In genomic region chr1:37691497-37692077, GRCh38 we compare ENCODE assay signal across 8 cellular contexts. TPM values are rescaled to one million over a fixed set of nuclear protein-coding genes. Genes with fewer than 3 reads are reported as not detected.
DNase-seq lines count a peak whose midpoint lies in the region; ATAC-seq and TF ChIP-seq lines count a peak whose summit lies in the region.

No MANE protein-coding gene starts in this region.

- peak overlapping the region; percentile 96 for H3K4me3 Mint-ChIP-seq in activated naive CD8-positive, alpha-beta T cell treated with anti-CD3 and anti-CD28 coated beads for 36 hours

- ATAC-seq in DND-41 (ENCODE audit: insufficient read depth, low read depth) = peak; percentile 8

- intact Hi-C loops in left ventricle myocardium inferior (cut with micrococcal nuclease) = no loop called here

- H3K27me3 Mint-ChIP-seq in activated naive CD8-positive, alpha-beta T cell treated with anti-CD3 and anti-CD28 coated beads for 36 hours = no peaks in the 10 kb centered on the region

- DNase-seq in DND-41 = peak; percentile 33
- DNase-seq in HAP-1 (ENCODE audit: low spot score in 2 of 2) = peak in 1 of 2 experiments; percentile 54
- DNase-seq in NCI-H774 (lab: John Stamatoyannopoulos, UW) = peak; percentile 30
- peak; percentile 55 for DNase-seq in activated naive CD8-positive, alpha-beta T cell treated with anti-CD3 and anti-CD28 coated beads for 36 hours
- peak; percentile 33 for DNase-seq in left ventricle myocardium inferior
- DNase-seq in cerebellum (ENCODE audit: low spot score) = no peak
- no peak for DNase-seq in GM19238 (ENCODE audit: insufficient read length, low spot score)

- H3K27ac ChIP-seq in DND-41 (ENCODE audit: low read length) = peak overlapping the region; percentile 70
- H3K27ac ChIP-seq in left ventricle myocardium inferior (replicated peaks) = peak overlapping the region; percentile 86
- H3K27ac ChIP-seq in rectal smooth muscle tissue (ENCODE audit: low read depth, low read length) = peak overlapping the region; percentile 83

- TF ChIP-seq CTCF in DND-41 (IDR thresholded peaks at IDR 0.05; ENCODE audit: borderline replicate concordance, extremely low read depth, low read length, poor library complexity, severe bottlenecking) = no peak
- TF ChIP-seq CTCF in left ventricle myocardium inferior (IDR thresholded peaks at IDR 0.05; ENCODE audit: borderline replicate concordance) = no peak

- H3K4me1 Mint-ChIP-seq in activated naive CD8-positive, alpha-beta T cell treated with anti-CD3 and anti-CD28 coated beads for 36 hours = peaks cover 31% of the 10 kb centered on the region

- peaks cover 65% of the 10 kb centered on the region for H3K79me2 ChIP-seq in DND-41 (ENCODE audit: insufficient read depth, low read length)

- H3K27ac Mint-ChIP-seq in activated naive CD8-positive, alpha-beta T cell treated with anti-CD3 and anti-CD28 coated beads for 36 hours = peak overlapping the region; percentile 94

- in situ Hi-C loops in HAP-1 (cut with MboI; ENCODE audit: low sequenced_read_pairs) = no loop called here

- peaks cover 15% of the 10 kb centered on the region; the same call in 1 of the 2 replicates for H4K20me1 ChIP-seq in DND-41 (ENCODE audit: insufficient read depth, low read length)

- H3K36me3 Mint-ChIP-seq in activated naive CD8-positive, alpha-beta T cell treated with anti-CD3 and anti-CD28 coated beads for 36 hours = peaks cover 30% of the 10 kb centered on the region

- H3K9ac ChIP-seq in DND-41 (ENCODE audit: low read depth, low read length) (peak overlapping the region; percentile 92), rectal smooth muscle tissue (ENCODE audit: low read length) (peak overlapping the region; percentile 66)

- H3K9me3 ChIP-seq in DND-41 (ENCODE audit: insufficient read depth, low read length, severe bottlenecking) = no peaks in the 10 kb centered on the region
- no peaks in the 10 kb centered on the region for H3K9me3 ChIP-seq in HAP-1
- no peaks in the 10 kb centered on the region for H3K9me3 ChIP-seq in left ventricle myocardium inferior (replicated peaks)

- H3K27me3 ChIP-seq in DND-41 (ENCODE audit: insufficient read depth, low read length, poor library complexity) (no peaks in the 10 kb centered on the region), HAP-1 (ENCODE audit: low read depth) (no peaks in the 10 kb centered on the region), left ventricle myocardium inferior (ENCODE audit: low read depth) (no peaks in the 10 kb centered on the region), rectal smooth muscle tissue (ENCODE audit: control insufficient read depth, insufficient read depth, low read length) (no peaks in the 10 kb centered on the region)

- H2AFZ ChIP-seq in DND-41 (ENCODE audit: low read depth, low read length) = peak overlapping the region; percentile 81

- H3K9me3 Mint-ChIP-seq in activated naive CD8-positive, alpha-beta T cell treated with anti-CD3 and anti-CD28 coated beads for 36 hours = no peaks in the 10 kb centered on the region

- peak overlapping the region; percentile 96 for H3K4me2 ChIP-seq in DND-41 (ENCODE audit: insufficient read depth, low read length)

- H3K4me1 ChIP-seq in DND-41 (ENCODE audit: insufficient read depth, low read length) (peaks cover 50% of the 10 kb centered on the region), HAP-1 (peaks cover 6% of the 10 kb centered on the region), left ventricle myocardium inferior (peaks cover 47% of the 10 kb centered on the region), rectal smooth muscle tissue (ENCODE audit: control insufficient read depth, insufficient read depth, low read length) (peaks cover 14% of the 10 kb centered on the region)

- peaks cover 46% of the 10 kb centered on the region for H3K36me3 ChIP-seq in DND-41 (ENCODE audit: insufficient read depth, low read length)
- peaks cover 45% of the 10 kb centered on the region for H3K36me3 ChIP-seq in HAP-1 (replicated peaks)
- H3K36me3 ChIP-seq in left ventricle myocardium inferior = peaks cover 13% of the 10 kb centered on the region
- peaks cover 4% of the 10 kb centered on the region for H3K36me3 ChIP-seq in rectal smooth muscle tissue (ENCODE audit: control insufficient read depth, insufficient read depth, low read length)

- H3K4me3 ChIP-seq in DND-41 (ENCODE audit: low read depth in 1 of 2, low read length in 2 of 2) = peak overlapping the region; percentile 57 to 89; a peak in 3 of 4 replicates
- H3K4me3 ChIP-seq in HAP-1 = peak overlapping the region; percentile 99
- peak overlapping the region; percentile 81 for H3K4me3 ChIP-seq in left ventricle myocardium inferior
- peak overlapping the region; percentile 95 for H3K4me3 ChIP-seq in rectal smooth muscle tissue (ENCODE audit: low read length)

RNA-seq across cellular contexts. Expression of gene CDCA8, which starts 0.7 kb away (rescaled TPM):
- total RNA-seq in activated naive CD8-positive, alpha-beta T cell treated with anti-CD3 and anti-CD28 coated beads for 36 hours = 10 to 100 TPM; 60.7 to 61.9 TPM
- total RNA-seq in left ventricle myocardium inferior = 0.33 TPM
- total RNA-seq in cerebellum = 3.6 TPM

RNA-seq across cellular contexts. Expression of gene RSPO1, which starts 56.9 kb away (rescaled TPM):
- not detected for total RNA-seq in activated naive CD8-positive, alpha-beta T cell treated with anti-CD3 and anti-CD28 coated beads for 36 hours
- total RNA-seq in left ventricle myocardium inferior = not detected
- 1.6 TPM for total RNA-seq in cerebellum

Comparison
In these comparisons a context has a peak if more than half of its experiments do, and no peak if none do; other contexts are left out.
1. DNase-seq: peak in DND-41 (single experiment), NCI-H774 (single experiment), activated naive CD8-positive, alpha-beta T cell treated with anti-CD3 and anti-CD28 coated beads for 36 hours (single experiment) and left ventricle myocardium inferior (single experiment); none in cerebellum (single experiment) and GM19238 (single experiment).
2. RNA of gene CDCA8, which starts 0.7 kb away (total RNA-seq): 60.7 to 61.9 TPM in activated naive CD8-positive, alpha-beta T cell treated with anti-CD3 and anti-CD28 coated beads for 36 hours; 3.6 TPM in cerebellum (single experiment) and 0.33 TPM in left ventricle myocardium inferior (single experiment); every median in the first group is over 10 times any median in the second.
3. Peak in every context shown above with its lines, with median percentiles within 50 percentile points of each other: H3K27ac ChIP-seq and H3K4me3 ChIP-seq.